In genomic region chr1:245382981-245383380, GRCh38 we compare ENCODE assay signal across 29 cellular contexts.
"Had no signal": no experiment of that assay in that cellular context is flagged by ENCODE, and none has a peak within 500 bp of the region (broad histone marks: within the 10 kb centered on the region; RNA-seq: fewer than 3 reads in every experiment).

No MANE protein-coding gene starts in this region.

- ATAC-seq: activated CD4-positive, alpha-beta T cell treated with anti-CD3 and anti-CD28 coated beads for 36 hours; activated naive CD4-positive, alpha-beta T cell treated with anti-CD3 and anti-CD28 coated beads, Interleukin-2, amount 50 U/mL, for 72 hours; activated T-cell treated with anti-CD3 and anti-CD28 coated beads, Interleukin-2, amount 50 U/mL, for 72 hours; effector memory CD8-positive, alpha-beta T cell; gastroesophageal sphincter; T-helper 17 cell had no signal

- H3K4me1 ChIP-seq: ascending aorta, breast epithelium, esophagus muscularis mucosa, gastroesophageal sphincter had no signal

- H3K27me3 ChIP-seq: ascending aorta, breast epithelium, esophagus muscularis mucosa, gastroesophageal sphincter had no signal

- DNase-seq: activated CD4-positive, alpha-beta memory T cell treated with anti-CD3 and anti-CD28 coated beads, Interleukin-2, amount 10 ng/mL, durations not matched to agents 7 days and 5 days; activated CD4-positive, alpha-beta T cell treated with anti-CD3 and anti-CD28 coated beads for 36 hours; activated CD4-positive, alpha-beta T cell treated with anti-CD3 and anti-CD28 coated beads, Interleukin-2, amount 10 ng/mL, durations not matched to agents 24 days and 14 days; activated CD4-positive, CD25-positive, alpha-beta regulatory T cell; activated CD4-positive, CD25-positive, alpha-beta regulatory T cell treated with anti-CD3 and anti-CD28 coated beads, Interleukin-2, amount 50 U/mL, for 72 hours; activated CD8-positive, alpha-beta memory T cell treated with anti-CD3 and anti-CD28 coated beads, Interleukin-2, amount 50 U/mL, for 48 hours; activated gamma-delta T cell; activated naive CD4-positive, alpha-beta T cell; activated naive CD4-positive, alpha-beta T cell treated with anti-CD3 and anti-CD28 coated beads, Interleukin-2, amount 10 ng/mL, durations not matched to agents 7 days and 5 days; activated naive CD8-positive, alpha-beta T cell treated with anti-CD3 and anti-CD28 coated beads, Interleukin-2, amount 10 ng/mL, durations not matched to agents 7 days and 5 days; activated T-cell treated with anti-CD3 and anti-CD28 coated beads for 4 hours; activated T-cell treated with anti-CD3 and anti-CD28 coated beads, Interleukin-2, amount 50 U/mL, for 24 hours; activated T-cell treated with anti-CD3 and anti-CD28 coated beads, Interleukin-2, amount 50 U/mL, for 72 hours; caudate nucleus; cortex of kidney; dermis blood vessel endothelial cell; effector CD4-positive, alpha-beta T cell; effector memory CD8-positive, alpha-beta T cell; erythroblast; foreskin melanocyte; T-helper 1 cell; T-helper 17 cell; T1000; WERI-Rb-1 had no signal

- H3K4me3 ChIP-seq: ascending aorta, breast epithelium, esophagus muscularis mucosa, gastroesophageal sphincter had no signal

- H3K36me3 ChIP-seq: ascending aorta, breast epithelium, esophagus muscularis mucosa, gastroesophageal sphincter, WERI-Rb-1 had no signal

- H3K9me3 ChIP-seq: ascending aorta, breast epithelium, esophagus muscularis mucosa, gastroesophageal sphincter had no signal

- H3K27ac ChIP-seq: ascending aorta, breast epithelium, esophagus muscularis mucosa, gastroesophageal sphincter, WERI-Rb-1 had no signal
